Comparison of ENCODE assay signal across 11 cellular contexts in genomic region chr2:10658041-10658913, GRCh38. TPM values are rescaled to one million over a fixed set of nuclear protein-coding genes. Genes with fewer than 3 reads are reported as not detected.
A peak's percentile ranks its signal among the peaks of the same experiment; 100 is the strongest.
DNase-seq lines count a peak whose midpoint lies in the region; ATAC-seq and TF ChIP-seq lines count a peak whose summit lies in the region.
"Had no signal": no experiment of that assay in that cellular context is flagged by ENCODE, and none has a peak within 500 bp of the region (broad histone marks: within the 10 kb centered on the region; RNA-seq: fewer than 3 reads in every experiment).

No MANE protein-coding gene starts in this region.

- CTCF ChIA-PET in activated CD8-positive, alpha-beta T cell treated with anti-CD3 and anti-CD28 coated beads, Interleukin-2, amount 10 ng/mL, durations not matched to agents 7 days and 5 days (lab: Charles Lee) = interaction anchor here (2.7 kb wide), 1 partner anchor 224 kb away, joined by 13 read pairs; no protein-coding TSS in a partner anchor

- peaks cover 47% of the 10 kb centered on the region for H3K36me3 Mint-ChIP-seq in activated CD8-positive, alpha-beta T cell treated with anti-CD3 and anti-CD28 coated beads, Interleukin-2, amount 10 ng/mL, durations not matched to agents 7 days and 5 days (ENCODE audit: low read depth)

- H3K4me3 ChIP-seq in AG09309 (ENCODE audit: control insufficient read depth, low read depth, low read length) (no peak overlapping the region), fibroblast of villous mesenchyme (ENCODE audit: low read depth, low read length) (no peak overlapping the region)

- TF ChIP-seq CTCF in AG09309 (IDR thresholded peaks at IDR 0.05; ENCODE audit: control insufficient read depth, insufficient read depth, low read depth, low read length, missing control alignments) = no peak
- no peak for TF ChIP-seq CTCF in fibroblast of villous mesenchyme (IDR thresholded peaks at IDR 0.05; ENCODE audit: insufficient read depth, low read depth, low read length)

- no peaks in the 10 kb centered on the region for H3K27me3 Mint-ChIP-seq in activated CD8-positive, alpha-beta T cell treated with anti-CD3 and anti-CD28 coated beads, Interleukin-2, amount 10 ng/mL, durations not matched to agents 7 days and 5 days (ENCODE audit: low read depth)
- H3K27me3 Mint-ChIP-seq: CD8-positive, alpha-beta memory T cell had no signal

- H3K4me3 Mint-ChIP-seq in activated CD8-positive, alpha-beta T cell treated with anti-CD3 and anti-CD28 coated beads, Interleukin-2, amount 10 ng/mL, durations not matched to agents 7 days and 5 days = no peak overlapping the region
- H3K4me3 Mint-ChIP-seq: CD8-positive, alpha-beta memory T cell had no signal

- peaks cover 34% of the 10 kb centered on the region for H3K4me1 Mint-ChIP-seq in activated CD8-positive, alpha-beta T cell treated with anti-CD3 and anti-CD28 coated beads, Interleukin-2, amount 10 ng/mL, durations not matched to agents 7 days and 5 days (ENCODE audit: low read depth)

- DNase-seq in AG09309 (ENCODE audit: low read depth) (peak; percentile 44), HPDE6-E6E7 (ENCODE audit: extremely low spot score) (peak; percentile 44), SW480 (ENCODE audit: low spot score) (peak; percentile 78), fibroblast of villous mesenchyme (ENCODE audit: low read depth) (peak; percentile 59), ecto neural progenitor cell (ENCODE audit: low spot score) (no peak), COLO829 (ENCODE audit: low spot score) (no peak)
- DNase-seq in activated CD8-positive, alpha-beta T cell treated with anti-CD3 and anti-CD28 coated beads, Interleukin-2, amount 10 ng/mL, durations not matched to agents 7 days and 5 days = no peak
- DNase-seq: activated CD4-positive, alpha-beta T cell treated with anti-CD3 and anti-CD28 coated beads for 48 hours; anterior cingulate cortex; CD8-positive, alpha-beta memory T cell had no signal

- H3K9me3 Mint-ChIP-seq in activated CD8-positive, alpha-beta T cell treated with anti-CD3 and anti-CD28 coated beads, Interleukin-2, amount 10 ng/mL, durations not matched to agents 7 days and 5 days (ENCODE audit: insufficient read depth) = no peaks in the 10 kb centered on the region
- H3K9me3 Mint-ChIP-seq: CD8-positive, alpha-beta memory T cell had no signal

- ATAC-seq in activated CD8-positive, alpha-beta T cell treated with anti-CD3 and anti-CD28 coated beads, Interleukin-2, amount 10 ng/mL, durations not matched to agents 7 days and 5 days = no peak
- no peak for ATAC-seq in HG02852 (IDR thresholded peaks at IDR 0.05; ENCODE audit: unreplicated experiment)

- H3K27ac Mint-ChIP-seq in activated CD8-positive, alpha-beta T cell treated with anti-CD3 and anti-CD28 coated beads, Interleukin-2, amount 10 ng/mL, durations not matched to agents 7 days and 5 days = no peak overlapping the region

- POLR2A ChIA-PET in activated CD8-positive, alpha-beta T cell treated with anti-CD3 and anti-CD28 coated beads, Interleukin-2, amount 10 ng/mL, durations not matched to agents 7 days and 5 days (lab: Charles Lee) = interaction anchor here (0.6 kb wide), 1 partner anchor 208 kb away, joined by 4 read pairs; no protein-coding TSS in a partner anchor

RNA-seq across cellular contexts. Expression of gene NOL10, which starts 31.5 kb away (rescaled TPM):
- 45.1 and 51.8 TPM in 2 replicates for total RNA-seq in fibroblast of villous mesenchyme
- 10 to 100 TPM; 24.6 to 29.9 TPM for total RNA-seq in activated CD8-positive, alpha-beta T cell treated with anti-CD3 and anti-CD28 coated beads, Interleukin-2, amount 10 ng/mL, durations not matched to agents 7 days and 5 days

Comparison
In these comparisons a context has a peak if more than half of its experiments do, and no peak if none do; other contexts are left out.
1. DNase-seq: peak in AG09309 (single experiment), HPDE6-E6E7 (single experiment), SW480 (single experiment) and fibroblast of villous mesenchyme (single experiment); none in ecto neural progenitor cell (single experiment), activated CD8-positive, alpha-beta T cell treated with anti-CD3 and anti-CD28 coated beads, Interleukin-2, amount 10 ng/mL, durations not matched to agents 7 days and 5 days (single experiment) and COLO829 (single experiment).